ENCODE assay signal across 9 cellular contexts in genomic region chr2:192190474-192190873, GRCh38. TPM values are rescaled to one million over a fixed set of nuclear protein-coding genes. Genes with fewer than 3 reads are reported as not detected.
DNase-seq lines count a peak whose midpoint lies in the region; ATAC-seq, FAIRE-seq and TF ChIP-seq lines count a peak whose summit lies in the region.
"Had no signal": no experiment of that assay in that cellular context is flagged by ENCODE, and none has a peak within 500 bp of the region (broad histone marks: within the 10 kb centered on the region; RNA-seq: fewer than 3 reads in every experiment).

No MANE protein-coding gene starts in this region.

- H3F3A ChIP-seq in OCI-LY1 (ENCODE audit: insufficient read depth, low read length): no peaks in the 10 kb centered on the region

- no peaks in the 10 kb centered on the region for H3K36me3 ChIP-seq in OCI-LY1 (ENCODE audit: insufficient read depth, low read length)
- no peaks in the 10 kb centered on the region for H3K36me3 ChIP-seq in vagina

- ATAC-seq in A549 (no peak), GM18498 (IDR thresholded peaks at IDR 0.05; ENCODE audit: unreplicated experiment) (no peak), HG02571 (IDR thresholded peaks at IDR 0.05; ENCODE audit: unreplicated experiment) (no peak)

- CTCF ChIA-PET in A549 (lab: Yijun Ruan, JAX) (interaction anchor here (1.1 kb wide), 1 partner anchor 28 kb away, joined by 3 read pairs; no protein-coding TSS in a partner anchor), GM10248 (lab: Yijun Ruan, JAX) (interaction anchor here (1.4 kb wide), 1 partner anchor 378 kb away, joined by 3 read pairs; no protein-coding TSS in a partner anchor)

- no peak for TF ChIP-seq EP300 in A549 (IDR thresholded peaks at IDR 0.05)

- no peaks in the 10 kb centered on the region for H3K79me2 ChIP-seq in OCI-LY1 (ENCODE audit: insufficient read depth, low read length)

- FAIRE-seq in A549 (lab: Jason Lieb, UNC): peak; percentile 23

- no peak overlapping the region for H2AFZ ChIP-seq in OCI-LY1 (ENCODE audit: low read length)

- TF ChIP-seq CTCF in A549 (IDR thresholded peaks at IDR 0.05) (peak; percentile 56), GM10248 (IDR thresholded peaks at IDR 0.05; ENCODE audit: control extremely low read depth, extremely low read depth, low read depth, missing control alignments) (peak; percentile 39), OCI-LY1 (IDR thresholded peaks at IDR 0.05; ENCODE audit: low read length) (peak; percentile 36), fibroblast of pulmonary artery (IDR thresholded peaks at IDR 0.05; ENCODE audit: low read length, missing control alignments) (peak; percentile 73), vagina (IDR thresholded peaks at IDR 0.05) (peak in 1 of 3 experiments; percentile 7)

- H3K4me1 ChIP-seq in A549: no peaks in the 10 kb centered on the region
- no peaks in the 10 kb centered on the region for H3K4me1 ChIP-seq in OCI-LY1 (ENCODE audit: insufficient read depth, low read length, severe bottlenecking)
- H3K4me1 ChIP-seq in vagina: peaks cover 19% of the 10 kb centered on the region

- no peak overlapping the region for H3K4me2 ChIP-seq in A549
- no peak overlapping the region for H3K4me2 ChIP-seq in OCI-LY1 (ENCODE audit: low read length)

- intact Hi-C loops in vagina (cut with DNase I): no loop called here

- TF ChIP-seq RAD21 in A549 (conservative IDR thresholded peaks at IDR 0.05 in 1 of 2, IDR thresholded peaks at IDR 0.05 in 1 of 2): peak; percentile 52 to 55; a peak in 4 of 5 replicates

- no peak for TF ChIP-seq POLR2A in A549 (IDR thresholded peaks at IDR 0.05; ENCODE audit: low read length)
- TF ChIP-seq POLR2A in vagina (IDR thresholded peaks at IDR 0.05): no peak

- no peak overlapping the region for H3K9ac ChIP-seq in OCI-LY1 (ENCODE audit: low read length)

- POLR2A ChIA-PET in A549 (lab: Yijun Ruan, JAX) (no interaction called here), GM10248 (lab: Yijun Ruan, JAX) (no interaction called here)

- H3K27me3 ChIP-seq in OCI-LY1 (ENCODE audit: insufficient read depth, low read length) (no peaks in the 10 kb centered on the region), vagina (peaks cover 9% of the 10 kb centered on the region)

- 6% methylated on average over 1 of the region's 1 CpG for WGBS in A549 (ENCODE audit: missing lambda C conversion rate)

- H3K27ac ChIP-seq in A549: no peak overlapping the region
- no peak overlapping the region for H3K27ac ChIP-seq in OCI-LY1 (ENCODE audit: low read depth, low read length, poor library complexity, severe bottlenecking)
- no peak overlapping the region for H3K27ac ChIP-seq in substantia nigra (ENCODE audit: low read depth, low read length, poor library complexity, severe bottlenecking)
- no peak overlapping the region for H3K27ac ChIP-seq in vagina

- H3K9me2 ChIP-seq in OCI-LY1 (ENCODE audit: low read depth, low read length): no peaks in the 10 kb centered on the region

- H3K4me3 ChIP-seq in A549 (no peak overlapping the region), OCI-LY1 (ENCODE audit: low read depth, low read length, poor library complexity, severe bottlenecking) (no peak overlapping the region), fibroblast of pulmonary artery (replicated peaks; ENCODE audit: low read depth, low read length) (no peak overlapping the region), vagina (no peak overlapping the region)

- H3K9me3 ChIP-seq in A549 (no peaks in the 10 kb centered on the region), OCI-LY1 (ENCODE audit: low read length) (no peaks in the 10 kb centered on the region), vagina (no peaks in the 10 kb centered on the region)

- no peaks in the 10 kb centered on the region for H4K20me1 ChIP-seq in OCI-LY1 (ENCODE audit: insufficient read depth, low read length)

- DNase-seq in A549 (ENCODE audit: low read depth in 1 of 2, low spot score in 1 of 2) (peak; percentile 4 to 41), GM10248 (ENCODE audit: extremely low spot score) (no peak), fibroblast of pulmonary artery (ENCODE audit: low read depth) (peak; percentile 71), substantia nigra (lab: John Stamatoyannopoulos, UW) (no peak), vagina (ENCODE audit: extremely low spot score in 2 of 2) (no peak)
- DNase-seq: cortex of kidney had no signal

TF ChIP-seq in A549, 52 proteins besides CTCF, POLR2A, EP300 and RAD21:
- TF ChIP-seq SMC3 (IDR thresholded peaks at IDR 0.05) (peak; percentile 67), CHD2 (IDR thresholded peaks at IDR 0.05; ENCODE audit: low read length, partially characterized antibody) (no peak), ZC3H11A (IDR thresholded peaks at IDR 0.05) (no peak)
TF ChIP-seq in A549: peak in this region for 1.

RNA-seq across cellular contexts. Expression of gene TMEFF2, which starts 4.3 kb away (rescaled TPM):
- polyA plus RNA-seq in A549 (2011; rRNA removed) (0.30 and 0.32 TPM in 2 replicates), A549 (2017; fragmentation: RNase III; extraction: RNeasy Plus Mini Kit Qiagen cat#74134 plus additional on column Dnase treatment) (0.29 to 0.70 TPM (median 0.46 TPM) in 3 replicates)
- polyA plus RNA-seq in A549 (2012; cell fraction: cytosol; rRNA removed): 0.22 and 0.35 TPM in 2 replicates
- 0.18 and 0.24 TPM in 2 replicates for polyA plus RNA-seq in A549 (2012; cell fraction: nucleus; rRNA removed)
- 0.08 TPM in 1 of 2 replicates, not detected in the other for polyA minus RNA-seq in A549 (2011; rRNA and poly(A)+ RNA removed)
- not detected for total RNA-seq in vagina

Comparison
In these comparisons a context has a peak if more than half of its experiments do, and no peak if none do; other contexts are left out.
1. DNase-seq: peak in A549 (2 of 2) and fibroblast of pulmonary artery (single experiment); none in GM10248 (single experiment), substantia nigra (0 of 49) and vagina (0 of 2).